ENCODE assay signal across 1 cellular context in the genomic region with DNA sequence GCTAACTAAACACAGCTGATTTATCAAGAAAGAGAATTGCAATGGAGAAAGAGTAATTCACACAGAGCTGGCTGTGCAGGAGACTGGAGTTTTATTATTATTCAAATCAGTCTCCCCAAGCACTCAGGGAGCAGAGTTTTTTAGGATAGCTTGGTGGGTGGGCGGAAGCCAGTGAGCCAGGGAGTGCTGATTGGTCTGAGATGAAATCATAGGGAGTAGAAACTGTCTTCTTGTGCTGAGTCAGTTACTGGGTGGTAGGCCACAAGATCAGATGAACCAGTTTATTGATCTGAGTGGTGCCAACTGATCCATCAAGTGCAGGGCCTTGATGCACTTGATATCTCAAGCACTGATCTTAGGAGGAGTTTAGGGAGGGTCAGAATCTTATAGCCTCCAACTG.
TF ChIP-seq lines count a peak whose summit lies in the region.

No MANE protein-coding gene starts in this region.

TF ChIP-seq in GM23338, 12 proteins besides CTCF, POLR2A, EP300 and RAD21 (continued from another document):
- TF ChIP-seq, protein P1, sequence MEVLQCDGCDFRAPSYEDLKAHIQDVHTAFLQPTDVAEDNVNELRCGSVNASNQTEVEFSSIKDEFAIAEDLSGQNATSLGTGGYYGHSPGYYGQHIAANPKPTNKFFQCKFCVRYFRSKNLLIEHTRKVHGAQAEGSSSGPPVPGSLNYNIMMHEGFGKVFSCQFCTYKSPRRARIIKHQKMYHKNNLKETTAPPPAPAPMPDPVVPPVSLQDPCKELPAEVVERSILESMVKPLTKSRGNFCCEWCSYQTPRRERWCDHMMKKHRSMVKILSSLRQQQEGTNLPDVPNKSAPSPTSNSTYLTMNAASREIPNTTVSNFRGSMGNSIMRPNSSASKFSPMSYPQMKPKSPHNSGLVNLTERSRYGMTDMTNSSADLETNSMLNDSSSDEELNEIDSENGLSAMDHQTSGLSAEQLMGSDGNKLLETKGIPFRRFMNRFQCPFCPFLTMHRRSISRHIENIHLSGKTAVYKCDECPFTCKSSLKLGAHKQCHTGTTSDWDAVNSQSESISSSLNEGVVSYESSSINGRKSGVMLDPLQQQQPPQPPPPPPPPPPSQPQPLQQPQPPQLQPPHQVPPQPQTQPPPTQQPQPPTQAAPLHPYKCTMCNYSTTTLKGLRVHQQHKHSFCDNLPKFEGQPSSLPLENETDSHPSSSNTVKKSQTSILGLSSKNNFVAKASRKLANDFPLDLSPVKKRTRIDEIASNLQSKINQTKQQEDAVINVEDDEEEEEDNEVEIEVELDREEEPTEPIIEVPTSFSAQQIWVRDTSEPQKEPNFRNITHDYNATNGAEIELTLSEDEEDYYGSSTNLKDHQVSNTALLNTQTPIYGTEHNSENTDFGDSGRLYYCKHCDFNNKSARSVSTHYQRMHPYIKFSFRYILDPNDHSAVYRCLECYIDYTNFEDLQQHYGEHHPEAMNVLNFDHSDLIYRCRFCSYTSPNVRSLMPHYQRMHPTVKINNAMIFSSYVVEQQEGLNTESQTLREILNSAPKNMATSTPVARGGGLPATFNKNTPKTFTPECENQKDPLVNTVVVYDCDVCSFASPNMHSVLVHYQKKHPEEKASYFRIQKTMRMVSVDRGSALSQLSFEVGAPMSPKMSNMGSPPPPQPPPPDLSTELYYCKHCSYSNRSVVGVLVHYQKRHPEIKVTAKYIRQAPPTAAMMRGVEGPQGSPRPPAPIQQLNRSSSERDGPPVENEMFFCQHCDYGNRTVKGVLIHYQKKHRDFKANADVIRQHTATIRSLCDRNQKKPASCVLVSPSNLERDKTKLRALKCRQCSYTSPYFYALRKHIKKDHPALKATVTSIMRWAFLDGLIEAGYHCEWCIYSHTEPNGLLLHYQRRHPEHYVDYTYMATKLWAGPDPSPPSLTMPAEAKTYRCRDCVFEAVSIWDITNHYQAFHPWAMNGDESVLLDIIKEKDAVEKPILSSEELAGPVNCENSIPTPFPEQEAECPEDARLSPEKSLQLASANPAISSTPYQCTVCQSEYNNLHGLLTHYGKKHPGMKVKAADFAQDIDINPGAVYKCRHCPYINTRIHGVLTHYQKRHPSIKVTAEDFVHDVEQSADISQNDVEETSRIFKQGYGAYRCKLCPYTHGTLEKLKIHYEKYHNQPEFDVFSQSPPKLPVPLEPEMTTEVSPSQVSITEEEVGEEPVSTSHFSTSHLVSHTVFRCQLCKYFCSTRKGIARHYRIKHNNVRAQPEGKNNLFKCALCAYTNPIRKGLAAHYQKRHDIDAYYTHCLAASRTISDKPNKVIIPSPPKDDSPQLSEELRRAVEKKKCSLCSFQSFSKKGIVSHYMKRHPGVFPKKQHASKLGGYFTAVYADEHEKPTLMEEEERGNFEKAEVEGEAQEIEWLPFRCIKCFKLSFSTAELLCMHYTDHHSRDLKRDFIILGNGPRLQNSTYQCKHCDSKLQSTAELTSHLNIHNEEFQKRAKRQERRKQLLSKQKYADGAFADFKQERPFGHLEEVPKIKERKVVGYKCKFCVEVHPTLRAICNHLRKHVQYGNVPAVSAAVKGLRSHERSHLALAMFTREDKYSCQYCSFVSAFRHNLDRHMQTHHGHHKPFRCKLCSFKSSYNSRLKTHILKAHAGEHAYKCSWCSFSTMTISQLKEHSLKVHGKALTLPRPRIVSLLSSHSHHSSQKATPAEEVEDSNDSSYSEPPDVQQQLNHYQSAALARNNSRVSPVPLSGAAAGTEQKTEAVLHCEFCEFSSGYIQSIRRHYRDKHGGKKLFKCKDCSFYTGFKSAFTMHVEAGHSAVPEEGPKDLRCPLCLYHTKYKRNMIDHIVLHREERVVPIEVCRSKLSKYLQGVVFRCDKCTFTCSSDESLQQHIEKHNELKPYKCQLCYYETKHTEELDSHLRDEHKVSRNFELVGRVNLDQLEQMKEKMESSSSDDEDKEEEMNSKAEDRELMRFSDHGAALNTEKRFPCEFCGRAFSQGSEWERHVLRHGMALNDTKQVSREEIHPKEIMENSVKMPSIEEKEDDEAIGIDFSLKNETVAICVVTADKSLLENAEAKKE (CRISPR knock-in tag; IDR thresholded peaks at IDR 0.05), result no peak
